8 cellular contexts compared by ENCODE assay signal in genomic region chr2:204842731-204843490, GRCh38.
DNase-seq lines count a peak whose midpoint lies in the region; ATAC-seq, FAIRE-seq and TF ChIP-seq lines count a peak whose summit lies in the region.

No MANE protein-coding gene starts in this region.

- peaks cover 21% of the 10 kb centered on the region for H3K27me3 Mint-ChIP-seq in CD4-positive, CD25-positive, alpha-beta regulatory T cell

- peak overlapping the region in 1 of 3 donors; percentile 28 for H3K27ac Mint-ChIP-seq in CD4-positive, CD25-positive, alpha-beta regulatory T cell

- no peak overlapping the region for H3K4me3 ChIP-seq in CD4-positive, CD25-positive, alpha-beta regulatory T cell (ENCODE audit: low read depth, low read length)
- peak overlapping the region in 3 of 4 donors; percentile 4 to 12 (median 9) for H3K4me3 ChIP-seq in esophagus muscularis mucosa
- H3K4me3 ChIP-seq in WERI-Rb-1 (ENCODE audit: low read depth, low read length) = no peak overlapping the region

- H3K4me1 Mint-ChIP-seq in CD4-positive, CD25-positive, alpha-beta regulatory T cell = peaks cover 0 to 11% (median 3%) of the 10 kb centered on the region in 4 donors

- no peak for TF ChIP-seq POLR2A in esophagus muscularis mucosa (IDR thresholded peaks at IDR 0.05; ENCODE audit: low read depth)
- no peak for TF ChIP-seq POLR2A in GM12892 (IDR thresholded peaks at IDR 0.05; ENCODE audit: low read depth, low read length)

- peak; percentile 45 to 48 for ATAC-seq in CD4-positive, CD25-positive, alpha-beta regulatory T cell (ENCODE audit: low read depth in 2 of 2)
- ATAC-seq in HG03159 (IDR thresholded peaks at IDR 0.05; ENCODE audit: unreplicated experiment) = no peak

- H3K36me3 ChIP-seq in CD4-positive, CD25-positive, alpha-beta regulatory T cell (ENCODE audit: control insufficient read depth, insufficient read depth, low read length) = no peaks in the 10 kb centered on the region
- H3K36me3 ChIP-seq in esophagus muscularis mucosa (no peaks in the 10 kb centered on the region), WERI-Rb-1 (no peaks in the 10 kb centered on the region)

- H3K9me3 ChIP-seq in CD4-positive, CD25-positive, alpha-beta regulatory T cell (ENCODE audit: control insufficient read depth in 2 of 2, low read length in 2 of 2) = no peaks in the 10 kb centered on the region
- H3K9me3 ChIP-seq in esophagus muscularis mucosa = no peaks in the 10 kb centered on the region
- no peaks in the 10 kb centered on the region for H3K9me3 ChIP-seq in WERI-Rb-1 (ENCODE audit: severe bottlenecking)

- peaks cover 3% of the 10 kb centered on the region for H3K27me3 ChIP-seq in CD4-positive, CD25-positive, alpha-beta regulatory T cell (ENCODE audit: control insufficient read depth, insufficient read depth, low read length)
- H3K27me3 ChIP-seq in esophagus muscularis mucosa (no peaks in the 10 kb centered on the region), WERI-Rb-1 (ENCODE audit: insufficient read depth, low read depth, severe bottlenecking) (no peaks in the 10 kb centered on the region)

- H3K9me3 Mint-ChIP-seq in CD4-positive, CD25-positive, alpha-beta regulatory T cell = peaks cover 0 to 1% (median 0%) of the 10 kb centered on the region in 7 donors

- no peak for FAIRE-seq in GM12892 (lab: Jason Lieb, UNC)

- H3K27ac ChIP-seq in CD4-positive, CD25-positive, alpha-beta regulatory T cell (ENCODE audit: insufficient read depth, low read length, poor library complexity, severe bottlenecking) = no peak overlapping the region
- H3K27ac ChIP-seq in esophagus muscularis mucosa (replicated peaks in 1 of 4) (peak overlapping the region; percentile 52 to 73 (median 65)), WERI-Rb-1 (no peak overlapping the region)

- DNase-seq in CD4-positive, CD25-positive, alpha-beta regulatory T cell = peak in 1 of 3 donors; percentile 42
- DNase-seq in RKO (ENCODE audit: low spot score) = peak; percentile 47
- DNase-seq in esophagus muscularis mucosa (ENCODE audit: extremely low spot score) = no peak
- DNase-seq in posterior cingulate gyrus = peak in 7 of 10 donors; percentile 20 to 85 (median 54)
- DNase-seq in WERI-Rb-1 = no peak
- DNase-seq in NCI-H1694 treated with DMSO at 0.1 percent for 48 hours (lab: John Stamatoyannopoulos, UW) = no peak
- DNase-seq in GM12892 (ENCODE audit: insufficient read length) = no peak

- H3K4me1 ChIP-seq in CD4-positive, CD25-positive, alpha-beta regulatory T cell (ENCODE audit: control insufficient read depth, insufficient read depth, low read length, poor library complexity, severe bottlenecking) = no peaks in the 10 kb centered on the region
- peaks cover 3 to 19% (median 17%) of the 10 kb centered on the region in 4 donors for H3K4me1 ChIP-seq in esophagus muscularis mucosa

- intact Hi-C loops in esophagus muscularis mucosa (cut with DNase I) = no loop called here
- intact Hi-C loops in posterior cingulate gyrus (cut with DNase I) = no loop called here

- no peaks in the 10 kb centered on the region for H3K36me3 Mint-ChIP-seq in CD4-positive, CD25-positive, alpha-beta regulatory T cell

- peak overlapping the region in 1 of 4 donors; percentile 28 for H3K4me3 Mint-ChIP-seq in CD4-positive, CD25-positive, alpha-beta regulatory T cell

- WGBS in esophagus muscularis mucosa = 38% methylated on average over 8 of the region's 9 CpGs

- TF ChIP-seq EP300 in esophagus muscularis mucosa (IDR thresholded peaks at IDR 0.05) = no peak

- TF ChIP-seq CTCF in esophagus muscularis mucosa (IDR thresholded peaks at IDR 0.05) (no peak), WERI-Rb-1 (IDR thresholded peaks at IDR 0.05; ENCODE audit: low read depth, low read length) (no peak)

Comparison
In these comparisons a context has a peak if more than half of its experiments do, and no peak if none do; other contexts are left out.
1. DNase-seq: peak in RKO (single experiment) and posterior cingulate gyrus (7 of 10); none in esophagus muscularis mucosa (single experiment), WERI-Rb-1 (single experiment), NCI-H1694 treated with DMSO at 0.1 percent for 48 hours (single experiment) and GM12892 (single experiment).
2. H3K27ac ChIP-seq: peak in esophagus muscularis mucosa (4 of 4); none in CD4-positive, CD25-positive, alpha-beta regulatory T cell (single experiment) and WERI-Rb-1 (single experiment).
3. H3K4me3 ChIP-seq: peak in esophagus muscularis mucosa (3 of 4); none in CD4-positive, CD25-positive, alpha-beta regulatory T cell (single experiment) and WERI-Rb-1 (single experiment).